1 cellular context compared by ENCODE assay signal in the genomic region with DNA sequence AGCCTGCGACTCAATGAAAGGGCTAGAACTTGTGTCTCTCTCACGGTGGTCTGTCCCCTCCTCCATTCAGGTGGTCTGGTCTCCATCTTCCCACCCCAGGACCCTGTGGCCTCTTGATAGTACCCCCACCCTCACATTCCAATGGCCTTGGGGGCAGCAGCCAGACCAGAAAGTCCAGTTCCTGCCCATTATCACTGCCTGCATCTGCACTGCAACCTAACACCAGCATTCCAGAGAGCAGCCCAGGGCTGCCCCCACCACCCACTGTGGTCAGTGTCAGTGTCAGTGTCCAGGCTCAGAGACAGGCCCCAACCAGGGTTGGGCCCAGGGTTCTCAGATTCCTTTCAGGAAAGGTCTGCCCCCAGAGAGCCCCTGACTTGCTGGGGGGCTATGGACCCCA.
A peak's percentile ranks its signal among the peaks of the same experiment; 100 is the strongest.
TF ChIP-seq lines count a peak whose summit lies in the region.

No MANE protein-coding gene starts in this region.

TF ChIP-seq in H1, 55 proteins besides CTCF, POLR2A, EP300 and RAD21:
- TF ChIP-seq ASH2L (IDR thresholded peaks at IDR 0.05; ENCODE audit: low read length) (peak; percentile 78), CTBP2 (IDR thresholded peaks at IDR 0.05; ENCODE audit: borderline replicate concordance, insufficient read depth, insufficient read length, low read length) (peak; percentile 81), SP1 (IDR thresholded peaks at IDR 0.05; ENCODE audit: low read depth, low read length) (peak; percentile 91), SIN3A (conservative IDR thresholded peaks at IDR 0.05 in 1 of 2, IDR thresholded peaks at IDR 0.05 in 1 of 2; ENCODE audit: low read depth in 1 of 2, low read length in 2 of 2) (peak in 1 of 2 experiments; percentile 82; a peak in 1 of 4 replicates), USF2 (IDR thresholded peaks at IDR 0.05; ENCODE audit: low read length) (no peak), GTF2F1 (IDR thresholded peaks at IDR 0.05; ENCODE audit: borderline replicate concordance, low read depth, low read length) (no peak), CHD7 (IDR thresholded peaks at IDR 0.05; ENCODE audit: insufficient replicate concordance, low read length) (no peak), SIRT6 (IDR thresholded peaks at IDR 0.05; ENCODE audit: low read length) (no peak), TEAD4 (IDR thresholded peaks at IDR 0.05; ENCODE audit: low read depth, low read length) (peak; percentile 87), E2F6 (IDR thresholded peaks at IDR 0.05) (no peak), RBBP5 (IDR thresholded peaks at IDR 0.05; ENCODE audit: borderline replicate concordance, low read depth, low read length) (peak; percentile 46; the same call in 1 of the 2 replicates), CHD1 (IDR thresholded peaks at IDR 0.05; ENCODE audit: low read depth, low read length) (no peak), TCF12 (IDR thresholded peaks at IDR 0.05; ENCODE audit: low read depth, low read length) (0 out of 2 replicates have a peak, but pooled peaks have one; percentile 32), YY1 (IDR thresholded peaks at IDR 0.05; ENCODE audit: low read depth, low read length) (peak; percentile 31; the same call in 1 of the 2 replicates)
TF ChIP-seq in H1: peak in this region for 8.
